In genomic region chr19:52961981-52962380, GRCh38 we compare ENCODE assay signal across 7 cellular contexts. TPM values are rescaled to one million over a fixed set of nuclear protein-coding genes. Genes with fewer than 3 reads are reported as not detected.
DNase-seq lines count a peak whose midpoint lies in the region; ATAC-seq and TF ChIP-seq lines count a peak whose summit lies in the region.

No MANE protein-coding gene starts in this region.

- peak overlapping the region; percentile 97 for H3K4me3 ChIP-seq in iPS-18c (ENCODE audit: insufficient read depth, low read depth, low read length)
- H3K4me3 ChIP-seq in stomach smooth muscle (ENCODE audit: low read length in 2 of 2) = peak overlapping the region; percentile 83 to 89

- H3K4me1 ChIP-seq in stomach smooth muscle (ENCODE audit: control insufficient read depth, insufficient read depth, low read length) = peaks cover 15% of the 10 kb centered on the region

- peaks cover 19% of the 10 kb centered on the region for H3K9me3 Mint-ChIP-seq in HFFc6
- peaks cover 30% of the 10 kb centered on the region for H3K9me3 Mint-ChIP-seq in activated CD8-positive, alpha-beta T cell treated with anti-CD3 and anti-CD28 coated beads for 36 hours

- H3K27ac Mint-ChIP-seq in HFFc6 = peak overlapping the region; percentile 95
- peak overlapping the region; percentile 96 for H3K27ac Mint-ChIP-seq in activated CD8-positive, alpha-beta T cell treated with anti-CD3 and anti-CD28 coated beads for 36 hours

- H3K9me3 ChIP-seq in iPS-18c (ENCODE audit: control insufficient read depth, insufficient read depth, low read length) = peaks cover 2% of the 10 kb centered on the region
- H3K9me3 ChIP-seq in stomach smooth muscle (ENCODE audit: control insufficient read depth in 2 of 2, low read length in 2 of 2) = peaks cover 0 to 2% of the 10 kb centered on the region in 2 donors

- no peak for TF ChIP-seq CTCF in HFFc6 (IDR thresholded peaks at IDR 0.05)
- no peak for TF ChIP-seq CTCF in activated CD8-positive, alpha-beta T cell treated with anti-CD3 and anti-CD28 coated beads for 36 hours (IDR thresholded peaks at IDR 0.05)

- H3K4me1 Mint-ChIP-seq in HFFc6 (ENCODE audit: low read depth) = peaks cover 22% of the 10 kb centered on the region
- peaks cover 28% of the 10 kb centered on the region for H3K4me1 Mint-ChIP-seq in activated CD8-positive, alpha-beta T cell treated with anti-CD3 and anti-CD28 coated beads for 36 hours (ENCODE audit: low read depth)

- ATAC-seq in activated CD8-positive, alpha-beta T cell treated with anti-CD3 and anti-CD28 coated beads for 36 hours = no peak

- H3K27me3 ChIP-seq in stomach smooth muscle (ENCODE audit: control insufficient read depth in 1 of 2, insufficient read depth in 2 of 2, low read length in 2 of 2) = no peaks in the 10 kb centered on the region

- H3K9ac ChIP-seq in stomach smooth muscle (ENCODE audit: low read length in 2 of 2) = peak overlapping the region; percentile 49 to 69

- CTCF ChIA-PET in activated CD8-positive, alpha-beta T cell treated with anti-CD3 and anti-CD28 coated beads for 36 hours (lab: Charles Lee) = no interaction called here

- intact Hi-C loops in activated CD8-positive, alpha-beta T cell treated with anti-CD3 and anti-CD28 coated beads for 36 hours (cut with micrococcal nuclease) = no loop called here

- peaks cover 25% of the 10 kb centered on the region for H3K36me3 Mint-ChIP-seq in HFFc6 (ENCODE audit: low read depth)
- peaks cover 46% of the 10 kb centered on the region for H3K36me3 Mint-ChIP-seq in activated CD8-positive, alpha-beta T cell treated with anti-CD3 and anti-CD28 coated beads for 36 hours (ENCODE audit: low read depth)

- peak overlapping the region; percentile 99 for H3K4me3 Mint-ChIP-seq in HFFc6
- H3K4me3 Mint-ChIP-seq in activated CD8-positive, alpha-beta T cell treated with anti-CD3 and anti-CD28 coated beads for 36 hours = peak overlapping the region; percentile 97

- H3K27me3 Mint-ChIP-seq in HFFc6 (ENCODE audit: insufficient read depth) = no peaks in the 10 kb centered on the region; the same call in none of the 2 replicates
- no peaks in the 10 kb centered on the region for H3K27me3 Mint-ChIP-seq in activated CD8-positive, alpha-beta T cell treated with anti-CD3 and anti-CD28 coated beads for 36 hours

- POLR2A ChIA-PET in activated CD8-positive, alpha-beta T cell treated with anti-CD3 and anti-CD28 coated beads for 36 hours (lab: Charles Lee) = interaction anchor here (0.6 to 2.1 kb wide), 3 partner anchors 32 to 141 kb away, joined by 3 to 5 read pairs (median 3); no protein-coding TSS in a partner anchor

- peaks cover 3 to 17% of the 10 kb centered on the region in 2 donors for H3K36me3 ChIP-seq in stomach smooth muscle (ENCODE audit: control insufficient read depth in 2 of 2, insufficient read depth in 2 of 2, low read length in 2 of 2)

- DNase-seq in HFFc6 (no peak), NCI-H2029 (lab: John Stamatoyannopoulos, UW) (no peak), foreskin melanocyte (no peak)
- DNase-seq in activated CD8-positive, alpha-beta T cell treated with anti-CD3 and anti-CD28 coated beads for 36 hours = no peak
- DNase-seq in activated effector memory CD4-positive, alpha-beta T cell treated with Interleukin-2 at 50 U/mL for 16 hours = no peak

- peak overlapping the region; percentile 80 for H3K27ac ChIP-seq in stomach smooth muscle (ENCODE audit: low read length)

RNA-seq across cellular contexts. Expression of gene ZNF816, which starts 0.7 kb away (rescaled TPM):
- 1 to 10 TPM; 2.5 to 3.1 (median 2.9) TPM for total RNA-seq in HFFc6 (2021; fragmentation: NEBNext Ultra II Directional; extraction: Animal tissue kit (Norgen Biotek cat#: 25700))
- total RNA-seq in activated CD8-positive, alpha-beta T cell treated with anti-CD3 and anti-CD28 coated beads for 36 hours = 10 to 100 TPM; 10.2 to 12.6 TPM

RNA-seq across cellular contexts. Expression of gene ZNF888, which starts 38.8 kb away (rescaled TPM):
- total RNA-seq in HFFc6 (2021; fragmentation: NEBNext Ultra II Directional; extraction: Animal tissue kit (Norgen Biotek cat#: 25700)) = 1 to 10 TPM; 2.2 to 3.1 (median 2.8) TPM
- 1 to 10 TPM; 4.5 to 4.8 TPM for total RNA-seq in activated CD8-positive, alpha-beta T cell treated with anti-CD3 and anti-CD28 coated beads for 36 hours

RNA-seq across cellular contexts. Expression of gene ERVV-1, which starts 51.7 kb away (rescaled TPM):
- total RNA-seq in HFFc6 (2021; fragmentation: NEBNext Ultra II Directional; extraction: Animal tissue kit (Norgen Biotek cat#: 25700)) = not detected
- total RNA-seq in activated CD8-positive, alpha-beta T cell treated with anti-CD3 and anti-CD28 coated beads for 36 hours = not detected
